25 cellular contexts compared by ENCODE assay signal in genomic region chr18:10225300-10225699, GRCh38.
DNase-seq lines count a peak whose midpoint lies in the region; FAIRE-seq and TF ChIP-seq lines count a peak whose summit lies in the region.
"Had no signal": no experiment of that assay in that cellular context is flagged by ENCODE, and none has a peak within 500 bp of the region (broad histone marks: within the 10 kb centered on the region; RNA-seq: fewer than 3 reads in every experiment).

No MANE protein-coding gene starts in this region.

- TF ChIP-seq CTCF in bronchial epithelial cell (IDR thresholded peaks at IDR 0.05; ENCODE audit: insufficient read depth, low read length, severe bottlenecking): no peak
- no peak for TF ChIP-seq CTCF in endodermal cell (conservative IDR thresholded peaks at IDR 0.05)
- no peak for TF ChIP-seq CTCF in vagina (IDR thresholded peaks at IDR 0.05)

- no peak overlapping the region for H3K4me3 Mint-ChIP-seq in endodermal cell
- H3K4me3 Mint-ChIP-seq: CD14-positive monocyte; CD4-positive, alpha-beta memory T cell; CD4-positive, CD25-positive, alpha-beta regulatory T cell; CD8-positive, alpha-beta memory T cell had no signal

- intact Hi-C loops in vagina (cut with DNase I): no loop called here

- no peak for TF ChIP-seq POLR2A in vagina (IDR thresholded peaks at IDR 0.05)

- no peak overlapping the region for H3K9ac ChIP-seq in endodermal cell (ENCODE audit: extremely low read depth, low read length, poor library complexity, severe bottlenecking)
- H3K9ac ChIP-seq: BLaER1 had no signal

- peaks cover 4% of the 10 kb centered on the region for H3K36me3 Mint-ChIP-seq in endodermal cell (ENCODE audit: low read depth)
- H3K36me3 Mint-ChIP-seq: CD4-positive, alpha-beta memory T cell; CD4-positive, CD25-positive, alpha-beta regulatory T cell; CD8-positive, alpha-beta memory T cell had no signal

- H3K4me3 ChIP-seq in bronchial epithelial cell (ENCODE audit: low read depth, low read length) (no peak overlapping the region), endodermal cell (ENCODE audit: low read length) (peak overlapping the region; percentile 11), vagina (no peak overlapping the region)
- H3K4me3 ChIP-seq: BLaER1 had no signal

- H3K4me1 Mint-ChIP-seq in endodermal cell: no peaks in the 10 kb centered on the region
- H3K4me1 Mint-ChIP-seq: CD14-positive monocyte; CD4-positive, alpha-beta memory T cell; CD4-positive, CD25-positive, alpha-beta regulatory T cell; CD8-positive, alpha-beta memory T cell had no signal

- no peaks in the 10 kb centered on the region for H3K36me3 ChIP-seq in bronchial epithelial cell (ENCODE audit: control insufficient read depth, insufficient read depth, low read length)
- H3K36me3 ChIP-seq in endodermal cell (ENCODE audit: control insufficient read depth, insufficient read depth, low read length): no peaks in the 10 kb centered on the region
- H3K36me3 ChIP-seq in vagina: no peaks in the 10 kb centered on the region
- H3K36me3 ChIP-seq: BE2C, BLaER1 had no signal

- peak; percentile 58 for FAIRE-seq in bronchial epithelial cell (lab: Jason Lieb, UNC)
- FAIRE-seq: A204.1, G401.6, GM12891, GM19239 had no signal

- H3K27me3 Mint-ChIP-seq in endodermal cell (ENCODE audit: insufficient read depth): no peaks in the 10 kb centered on the region
- H3K27me3 Mint-ChIP-seq: CD4-positive, alpha-beta memory T cell; CD4-positive, CD25-positive, alpha-beta regulatory T cell had no signal

- H3K27ac ChIP-seq in endodermal cell (ENCODE audit: low read depth, low read length) (no peak overlapping the region), vagina (no peak overlapping the region)
- H3K27ac ChIP-seq: BLaER1 had no signal

- peaks cover 72% of the 10 kb centered on the region for H3K9me3 ChIP-seq in endodermal cell (ENCODE audit: control insufficient read depth, low read length)
- no peaks in the 10 kb centered on the region for H3K9me3 ChIP-seq in vagina
- H3K9me3 ChIP-seq: BE2C had no signal

- H3K4me1 ChIP-seq in endodermal cell (ENCODE audit: control insufficient read depth, insufficient read depth, low read length): no peaks in the 10 kb centered on the region
- no peaks in the 10 kb centered on the region for H3K4me1 ChIP-seq in vagina
- H3K4me1 ChIP-seq: BE2C had no signal

- 90% methylated on average over 5 to 6 of the region's 6 CpGs for WGBS in endodermal cell (ENCODE audit: insufficient coverage in 1 of 2, insufficient read length in 1 of 2), 2 experiments

- no peaks in the 10 kb centered on the region for H3K27me3 ChIP-seq in bronchial epithelial cell (ENCODE audit: control insufficient read depth, insufficient read depth, low read length)
- H3K27me3 ChIP-seq in endodermal cell (ENCODE audit: control insufficient read depth, insufficient read depth, low read length, poor library complexity, severe bottlenecking): no peaks in the 10 kb centered on the region
- H3K27me3 ChIP-seq in vagina: no peaks in the 10 kb centered on the region
- H3K27me3 ChIP-seq: BE2C, BLaER1 had no signal

- no peak for DNase-seq in bronchial epithelial cell (ENCODE audit: low read depth)
- no peak for DNase-seq in endodermal cell
- DNase-seq in islet precursor cell: peak; percentile 28
- DNase-seq in vagina (ENCODE audit: extremely low spot score in 2 of 2): peak; percentile 37 to 43
- no peak for DNase-seq in stimulated activated CD4-positive, alpha-beta T cell treated with anti-CD3 and anti-CD28 coated beads, Interleukin-15, amount 100 ng/mL, for 24 hours
- DNase-seq in DMS53 (lab: John Stamatoyannopoulos, UW): no peak
- no peak for DNase-seq in dedifferentiated amniotic fluid mesenchymal stem cell (ENCODE audit: extremely low spot score)
- DNase-seq: 8988T; ACHN; BE2C; C1 segment of cervical spinal cord; CD4-positive, alpha-beta memory T cell; CD4-positive, CD25-positive, alpha-beta regulatory T cell; CD8-positive, alpha-beta memory T cell; COR-L47; DMS 273 treated with DMSO at 0.1 percent for 48 hours; DMS153; DMS79 treated with DMSO at 0.1 percent for 48 hours; GF-D8 had no signal

- no peak overlapping the region for H3K27ac Mint-ChIP-seq in endodermal cell
- H3K27ac Mint-ChIP-seq: CD4-positive, alpha-beta memory T cell; CD4-positive, CD25-positive, alpha-beta regulatory T cell; CD8-positive, alpha-beta memory T cell had no signal

- H3K9me3 Mint-ChIP-seq in endodermal cell: peaks cover 61% of the 10 kb centered on the region

Comparison
In these comparisons a context has a peak if more than half of its experiments do, and no peak if none do; other contexts are left out.
1. DNase-seq: peak in islet precursor cell (single experiment) and vagina (2 of 2); none in bronchial epithelial cell (single experiment), endodermal cell (single experiment), stimulated activated CD4-positive, alpha-beta T cell treated with anti-CD3 and anti-CD28 coated beads, Interleukin-15, amount 100 ng/mL, for 24 hours (single experiment), DMS53 (single experiment) and dedifferentiated amniotic fluid mesenchymal stem cell (single experiment).